ENCODE assay signal across 19 cellular contexts in genomic region chr13:59343132-59343531, GRCh38.
DNase-seq lines count a peak whose midpoint lies in the region; ATAC-seq, FAIRE-seq and TF ChIP-seq lines count a peak whose summit lies in the region.
"Had no signal": no experiment of that assay in that cellular context is flagged by ENCODE, and none has a peak within 500 bp of the region (broad histone marks: within the 10 kb centered on the region; RNA-seq: fewer than 3 reads in every experiment).

No MANE protein-coding gene starts in this region.

- H3K27me3 Mint-ChIP-seq in GM23338 (ENCODE audit: insufficient read depth, low read depth, poor library complexity): peaks cover 2% of the 10 kb centered on the region
- H3K27me3 Mint-ChIP-seq: B cell had no signal

- no peak overlapping the region for H3K27ac Mint-ChIP-seq in GM23338
- H3K27ac Mint-ChIP-seq: B cell; CD4-positive, alpha-beta T cell had no signal

- no peak overlapping the region for H3K4me3 Mint-ChIP-seq in GM23338
- H3K4me3 Mint-ChIP-seq: B cell; CD4-positive, alpha-beta T cell had no signal

- H3K4me1 ChIP-seq in GM23338 (ENCODE audit: insufficient read depth) (no peaks in the 10 kb centered on the region), body of pancreas (peaks cover 77% of the 10 kb centered on the region), right cardiac atrium (ENCODE audit: control insufficient read depth, insufficient read depth, low read length) (peaks cover 6% of the 10 kb centered on the region), pancreas (peaks cover under 1 to 55% (median 7%) of the 10 kb centered on the region in 3 donors), gastroesophageal sphincter (no peaks in the 10 kb centered on the region)
- H3K4me1 ChIP-seq: HAP-1 had no signal

- H3K27ac ChIP-seq in GM23338 (ENCODE audit: low read depth) (no peak overlapping the region), body of pancreas (peak overlapping the region; percentile 56 to 84 (median 74)), right cardiac atrium (ENCODE audit: low read length) (peak overlapping the region; percentile 13), pancreas (peak overlapping the region; percentile 24 to 90 (median 70)), gastroesophageal sphincter (no peak overlapping the region)
- H3K27ac ChIP-seq: HL-60 had no signal

- no peaks in the 10 kb centered on the region for H3K36me3 Mint-ChIP-seq in GM23338 (ENCODE audit: low read depth)

- no peaks in the 10 kb centered on the region for H3F3A ChIP-seq in GM23338 (replicated peaks; ENCODE audit: low read depth)

- H3K9me3 ChIP-seq in body of pancreas (no peaks in the 10 kb centered on the region), right cardiac atrium (ENCODE audit: control insufficient read depth, low read length) (no peaks in the 10 kb centered on the region), pancreas (no peaks in the 10 kb centered on the region), gastroesophageal sphincter (no peaks in the 10 kb centered on the region)
- H3K9me3 ChIP-seq: HAP-1 had no signal

- H3K27me3 ChIP-seq in GM23338 (ENCODE audit: insufficient read depth): no peaks in the 10 kb centered on the region
- H3K27me3 ChIP-seq in body of pancreas: no peaks in the 10 kb centered on the region
- no peaks in the 10 kb centered on the region for H3K27me3 ChIP-seq in right cardiac atrium (ENCODE audit: control insufficient read depth, insufficient read depth)
- H3K27me3 ChIP-seq in pancreas: no peaks in the 10 kb centered on the region
- H3K27me3 ChIP-seq in gastroesophageal sphincter: no peaks in the 10 kb centered on the region

- peak overlapping the region; percentile 59; the same call in 1 of the 2 replicates for H2AFZ ChIP-seq in GM23338

- TF ChIP-seq CTCF in GM23338 (conservative IDR thresholded peaks at IDR 0.05; ENCODE audit: low read depth in 2 of 2) (no peak), body of pancreas (IDR thresholded peaks at IDR 0.05) (no peak), pancreas (IDR thresholded peaks at IDR 0.05) (no peak), gastroesophageal sphincter (IDR thresholded peaks at IDR 0.05) (no peak)

- no peaks in the 10 kb centered on the region; the same call in 2 of the 3 replicates for H3K4me1 Mint-ChIP-seq in GM23338
- H3K4me1 Mint-ChIP-seq: B cell had no signal

- H3K36me3 ChIP-seq in GM23338 (ENCODE audit: insufficient read depth): no peaks in the 10 kb centered on the region
- no peaks in the 10 kb centered on the region for H3K36me3 ChIP-seq in body of pancreas (replicated peaks in 1 of 2; ENCODE audit: insufficient read depth in 1 of 2, low read depth in 2 of 2)
- H3K36me3 ChIP-seq in pancreas: no peaks in the 10 kb centered on the region
- H3K36me3 ChIP-seq in gastroesophageal sphincter: no peaks in the 10 kb centered on the region
- H3K36me3 ChIP-seq: HAP-1 had no signal

- no peak for TF ChIP-seq POLR2A in body of pancreas (IDR thresholded peaks at IDR 0.05)
- TF ChIP-seq POLR2A in GM18505 (IDR thresholded peaks at IDR 0.05; ENCODE audit: borderline replicate concordance, extremely low read depth, insufficient read depth, insufficient read length): no peak
- no peak for TF ChIP-seq POLR2A in gastroesophageal sphincter (IDR thresholded peaks at IDR 0.05)

- 0 out of 2 replicates have a peak, but pooled peaks cover 7% of the 10 kb centered on the region for H3K9me2 ChIP-seq in GM23338 (ENCODE audit: insufficient read depth)

- H3K4me2 ChIP-seq in GM23338: no peak overlapping the region

- no peak for ATAC-seq in GM23338
- ATAC-seq in body of pancreas: no peak
- ATAC-seq in right cardiac atrium: peak; percentile 41 to 49
- peak; percentile 10 to 59 (median 44) for ATAC-seq in pancreas
- ATAC-seq in GM18505 (IDR thresholded peaks at IDR 0.05; ENCODE audit: unreplicated experiment): no peak
- no peak for ATAC-seq in HG03457 (IDR thresholded peaks at IDR 0.05; ENCODE audit: unreplicated experiment)
- ATAC-seq in gastroesophageal sphincter: no peak

- 33 to 36% methylated on average over 3 of the region's 3 CpGs for WGBS in body of pancreas, 2 donors
- 46% methylated on average over 3 of the region's 3 CpGs for WGBS in right cardiac atrium
- 28 to 38% methylated on average over 3 of the region's 3 CpGs for WGBS in pancreas, 2 donors
- WGBS in gastroesophageal sphincter (ENCODE audit: low coverage in 1 of 2), 2 donors: 55 to 69% methylated on average over 2 to 3 of the region's 3 CpGs

- intact Hi-C loops in body of pancreas (cut with DNase I): no loop called here
- intact Hi-C loops in right cardiac atrium (cut with DNase I): no loop called here
- intact Hi-C loops in pancreas (cut with DNase I): no loop called here

- H3K9me3 Mint-ChIP-seq in GM23338: no peaks in the 10 kb centered on the region

- H4K20me1 ChIP-seq in GM23338 (replicated peaks; ENCODE audit: insufficient read depth): no peaks in the 10 kb centered on the region

- DNase-seq in GM23338 (ENCODE audit: low spot score): no peak
- peak in 1 of 4 donors; percentile 20 for DNase-seq in body of pancreas
- no peak for DNase-seq in right cardiac atrium
- DNase-seq in pancreas: no peak
- DNase-seq: C1 segment of cervical spinal cord; CD4-positive, alpha-beta T cell; DMS79 treated with DMSO at 0.1 percent for 48 hours; EL had no signal

- no peaks in the 10 kb centered on the region for H3K79me2 ChIP-seq in GM23338 (replicated peaks; ENCODE audit: insufficient read depth)

- no peak overlapping the region for H3K4me3 ChIP-seq in GM23338
- no peak overlapping the region for H3K4me3 ChIP-seq in body of pancreas
- H3K4me3 ChIP-seq in right cardiac atrium (ENCODE audit: low read length): no peak overlapping the region
- H3K4me3 ChIP-seq in pancreas: peak overlapping the region in 2 of 4 donors; percentile 10 to 25
- H3K4me3 ChIP-seq in gastroesophageal sphincter: no peak overlapping the region
- H3K4me3 ChIP-seq: HAP-1 had no signal

- TF ChIP-seq EP300 in gastroesophageal sphincter (IDR thresholded peaks at IDR 0.05): no peak

- no peak for FAIRE-seq in pancreas (lab: Jason Lieb, UNC)
- FAIRE-seq: A204.1, G401.6, GM12891, GM19239, H1 had no signal

TF ChIP-seq in GM23338, 12 proteins besides CTCF, POLR2A, EP300 and RAD21 (continues in another document):
- no peak for TF ChIP-seq ZNF331 (CRISPR knock-in tag; IDR thresholded peaks at IDR 0.05; ENCODE audit: low read depth)
- no peak for TF ChIP-seq NANOG (IDR thresholded peaks at IDR 0.05; ENCODE audit: borderline replicate concordance)
- no peak for TF ChIP-seq EZH2phosphoT487 (IDR thresholded peaks at IDR 0.05; ENCODE audit: unreplicated experiment)
- TF ChIP-seq CREB1 (CRISPR knock-in tag; IDR thresholded peaks at IDR 0.05; ENCODE audit: low read depth): no peak
- no peak for TF ChIP-seq EZH2 (IDR thresholded peaks at IDR 0.05; ENCODE audit: low read depth, unreplicated experiment)
- no peak for TF ChIP-seq POLR2AphosphoS5 (IDR thresholded peaks at IDR 0.05; ENCODE audit: low read depth)
- TF ChIP-seq ETS1 (IDR thresholded peaks at IDR 0.05): no peak
- TF ChIP-seq REST (IDR thresholded peaks at IDR 0.05; ENCODE audit: unreplicated experiment): no peak

Comparison
In these comparisons a context has a peak if more than half of its experiments do, and no peak if none do; other contexts are left out.
1. ATAC-seq: peak in right cardiac atrium (2 of 2) and pancreas (4 of 4); none in GM23338 (single experiment), body of pancreas (single experiment), GM18505 (single experiment), HG03457 (single experiment) and gastroesophageal sphincter (single experiment).
2. H3K27ac ChIP-seq: peak in body of pancreas (4 of 4), right cardiac atrium (single experiment) and pancreas (4 of 4); none in GM23338 (single experiment) and gastroesophageal sphincter (0 of 4).